In the genomic region with DNA sequence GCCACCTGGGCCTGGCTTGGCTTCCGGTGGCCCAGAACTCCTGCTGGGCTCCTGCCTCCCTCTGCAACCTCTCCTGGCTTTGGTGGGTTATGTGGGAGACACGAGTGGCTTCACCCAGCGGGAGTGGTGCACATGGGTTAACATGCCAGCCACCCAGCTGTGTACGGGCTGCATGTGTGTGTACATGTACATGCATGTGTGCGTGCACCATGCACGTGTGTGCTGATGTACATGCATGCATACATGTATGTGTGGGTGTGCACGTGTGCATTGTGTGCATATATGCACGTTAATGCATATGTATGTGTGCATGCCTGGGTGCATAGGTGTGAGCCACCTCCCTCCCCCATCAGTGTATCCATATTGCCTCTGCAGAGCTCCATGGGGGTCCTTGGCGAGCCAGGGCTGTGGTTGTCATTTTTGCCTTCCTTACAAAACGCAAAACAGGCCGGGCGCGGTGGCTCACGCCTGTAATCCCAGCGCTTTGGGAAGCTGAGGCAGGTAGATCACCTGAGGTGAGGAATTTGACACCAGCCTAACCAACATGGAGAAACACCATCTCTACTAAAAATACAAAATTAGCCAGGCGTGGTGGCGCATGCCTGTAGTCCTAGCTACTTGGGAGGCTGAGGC, we compare ENCODE assay signal across 24 cellular contexts. TPM values are rescaled to one million over a fixed set of nuclear protein-coding genes. Genes with fewer than 3 reads are reported as not detected.
"Had no signal": no experiment of that assay in that cellular context is flagged by ENCODE, and none has a peak within 500 bp of the region (broad histone marks: within the 10 kb centered on the region; RNA-seq: fewer than 3 reads in every experiment).

No MANE protein-coding gene starts in this region.

- H3K36me3 ChIP-seq: brain microvascular endothelial cell, SJCRH30 had no signal

- DNase-seq: activated CD4-positive, alpha-beta T cell treated with anti-CD3 and anti-CD28 coated beads for 4 hours; activated CD8-positive, alpha-beta memory T cell treated with anti-CD3 and anti-CD28 coated beads, Interleukin-2, amount 50 U/mL, for 4 hours; activated CD8-positive, alpha-beta T cell treated with anti-CD3 and anti-CD28 coated beads for 36 hours; activated gamma-delta T cell treated with Interleukin-2 at 50 U/mL for 16 hours; activated naive CD4-positive, alpha-beta T cell treated with anti-CD3 and anti-CD28 coated beads, Interleukin-2, amount 10 ng/mL, durations not matched to agents 7 days and 5 days; activated naive CD8-positive, alpha-beta T cell treated with anti-CD3 and anti-CD28 coated beads for 36 hours; activated T-cell treated with anti-CD3 and anti-CD28 coated beads, Interleukin-2, amount 50 U/mL, for 72 hours; brain microvascular endothelial cell; KG1; NCI-H1092; NCI-H1930; NCI-H2171; NCI-H2227 treated with DMSO at 0.1 percent for 48 hours; NCI-H446 treated with DMSO at 0.1 percent for 48 hours; NCI-H526 treated with DMSO at 0.1 percent for 48 hours; NCI-H82; Right ventricle myocardium superior; SJCRH30; SK-N-SH; T-helper 1 cell had no signal

- H3K9me3 Mint-ChIP-seq: activated CD8-positive, alpha-beta T cell treated with anti-CD3 and anti-CD28 coated beads for 36 hours; activated naive CD4-positive, alpha-beta T cell treated with anti-CD3 and anti-CD28 coated beads, Interleukin-2, amount 10 ng/mL, durations not matched to agents 7 days and 5 days; activated naive CD8-positive, alpha-beta T cell treated with anti-CD3 and anti-CD28 coated beads for 36 hours; activated T-cell treated with anti-CD3 and anti-CD28 coated beads, Interleukin-2, amount 50 U/mL, for 72 hours; activated T-helper 2 cell treated with anti-CD3 and anti-CD28 coated beads, Interferon-gamma antibody, Interleukin-2, Interleukin-4, amounts not matched to agents 10 μg/mL and 5 μg/mL and 100 μg/mL, durations not matched to agents 14 hours and 24 hours and 36 hours had no signal

- H3K36me3 Mint-ChIP-seq: activated naive CD4-positive, alpha-beta T cell treated with anti-CD3 and anti-CD28 coated beads, Interleukin-2, amount 10 ng/mL, durations not matched to agents 7 days and 5 days; activated naive CD8-positive, alpha-beta T cell treated with anti-CD3 and anti-CD28 coated beads for 36 hours had no signal

- H3K9ac ChIP-seq: SK-N-SH had no signal

- ATAC-seq: activated CD4-positive, CD25-positive, alpha-beta regulatory T cell treated with anti-CD3 and anti-CD28 coated beads, Interleukin-2, amount 50 U/mL, for 24 hours; activated CD8-positive, alpha-beta T cell treated with anti-CD3 and anti-CD28 coated beads for 36 hours; activated T-cell treated with anti-CD3 and anti-CD28 coated beads, Interleukin-2, amount 50 U/mL, for 72 hours had no signal

- H3K27me3 ChIP-seq: brain microvascular endothelial cell, SJCRH30 had no signal

- H3K4me2 ChIP-seq: SK-N-SH had no signal

- H3K27me3 Mint-ChIP-seq: activated CD8-positive, alpha-beta T cell treated with anti-CD3 and anti-CD28 coated beads for 36 hours; activated naive CD8-positive, alpha-beta T cell treated with anti-CD3 and anti-CD28 coated beads for 36 hours had no signal

- H3K4me3 ChIP-seq: SJCRH30 had no signal

- H3K4me3 Mint-ChIP-seq: activated CD8-positive, alpha-beta T cell treated with anti-CD3 and anti-CD28 coated beads for 36 hours; activated naive CD4-positive, alpha-beta T cell treated with anti-CD3 and anti-CD28 coated beads, Interleukin-2, amount 10 ng/mL, durations not matched to agents 7 days and 5 days; activated naive CD8-positive, alpha-beta T cell treated with anti-CD3 and anti-CD28 coated beads for 36 hours; activated T-cell treated with anti-CD3 and anti-CD28 coated beads, Interleukin-2, amount 50 U/mL, for 72 hours had no signal

- H3K27ac Mint-ChIP-seq: activated CD8-positive, alpha-beta T cell treated with anti-CD3 and anti-CD28 coated beads for 36 hours; activated naive CD4-positive, alpha-beta T cell treated with anti-CD3 and anti-CD28 coated beads, Interleukin-2, amount 10 ng/mL, durations not matched to agents 7 days and 5 days; activated naive CD8-positive, alpha-beta T cell treated with anti-CD3 and anti-CD28 coated beads for 36 hours; activated T-cell treated with anti-CD3 and anti-CD28 coated beads, Interleukin-2, amount 50 U/mL, for 72 hours; activated T-helper 2 cell treated with anti-CD3 and anti-CD28 coated beads, Interferon-gamma antibody, Interleukin-2, Interleukin-4, amounts not matched to agents 10 μg/mL and 5 μg/mL and 100 μg/mL, durations not matched to agents 14 hours and 24 hours and 36 hours had no signal

- H3K4me1 ChIP-seq: SJCRH30 had no signal

- H3K27ac ChIP-seq: brain microvascular endothelial cell, SJCRH30 had no signal

- H3K9me3 ChIP-seq: SJCRH30, SK-N-SH had no signal

RNA-seq across cellular contexts. Expression of gene GNA15, which starts 29.2 kb away (rescaled TPM):
- total RNA-seq: M059J, OCI-LY7 had no signal
